Comparison of ENCODE assay signal across 6 cellular contexts in genomic region chr14:31231272-31231671, GRCh38. TPM values are rescaled to one million over a fixed set of nuclear protein-coding genes. Genes with fewer than 3 reads are reported as not detected.
DNase-seq lines count a peak whose midpoint lies in the region; ATAC-seq and TF ChIP-seq lines count a peak whose summit lies in the region.
"Not testable (repeated sequence)": the region's sequence is repeated elsewhere in the genome, so short reads cannot be mapped to it uniquely, and the experiment has no call there.

No MANE protein-coding gene starts in this region.

- not testable (repeated sequence) for H4K91ac ChIP-seq in trophoblast cell (ENCODE audit: low read depth, low read length)

- H3K4me1 ChIP-seq in colonic mucosa; trophoblast cell (ENCODE audit: control insufficient read depth in 1 of 2, insufficient read depth in 2 of 2, low read length in 2 of 2): not testable (repeated sequence)
- peaks cover 18% of the 10 kb centered on the region for H3K4me1 ChIP-seq in left ventricle myocardium inferior
- peaks cover 9 to 24% of the 10 kb centered on the region in 2 donors for H3K4me1 ChIP-seq in gastrocnemius medialis
- H3K4me1 ChIP-seq in transverse colon: peaks cover 0 to 34% (median 12%) of the 10 kb centered on the region in 4 donors

- H2BK5ac ChIP-seq in trophoblast cell (ENCODE audit: low read depth, low read length, poor library complexity): not testable (repeated sequence)

- not testable (repeated sequence) for H3K79me2 ChIP-seq in trophoblast cell (ENCODE audit: control insufficient read depth, insufficient read depth, low read length, poor library complexity)

- not testable (repeated sequence) for H3K9ac ChIP-seq in colonic mucosa (ENCODE audit: low read depth in 2 of 2, low read length in 2 of 2); trophoblast cell (ENCODE audit: low read length)

- not testable (repeated sequence) for ATAC-seq in gastrocnemius medialis

- not testable (repeated sequence) for H3K4me3 Mint-ChIP-seq in Calu3 (ENCODE audit: low read depth, unreplicated experiment)

- not testable (repeated sequence) for H3K27me3 ChIP-seq in colonic mucosa; left ventricle myocardium inferior (ENCODE audit: low read depth); trophoblast cell (ENCODE audit: insufficient read depth, low read length); gastrocnemius medialis; transverse colon

- not testable (repeated sequence) for H3K4me2 ChIP-seq in trophoblast cell (ENCODE audit: low read length)

- not testable (repeated sequence) for H2BK120ac ChIP-seq in trophoblast cell (ENCODE audit: insufficient read depth, low read length, poor library complexity)

- TF ChIP-seq EP300 in transverse colon (IDR thresholded peaks at IDR 0.05; ENCODE audit: low read depth): not testable (repeated sequence)

- H3K4ac ChIP-seq in trophoblast cell (ENCODE audit: low read depth, low read length): not testable (repeated sequence)

- not testable (repeated sequence) for H3K79me1 ChIP-seq in trophoblast cell (ENCODE audit: low read length)

- CTCF ChIA-PET in Calu3 (lab: Charles Lee): interaction anchor here (1.0 to 1.7 kb wide), 2 partner anchors 32 to 35 kb away, joined by 4 read pairs; no protein-coding TSS in a partner anchor

- not testable (repeated sequence) for H3K23ac ChIP-seq in trophoblast cell (ENCODE audit: low read length)

- H3K9me3 ChIP-seq in colonic mucosa; left ventricle myocardium inferior (replicated peaks); trophoblast cell (ENCODE audit: insufficient read depth, low read depth, low read length); gastrocnemius medialis; transverse colon: not testable (repeated sequence)

- not testable (repeated sequence) for H3K18ac ChIP-seq in trophoblast cell (ENCODE audit: low read length)

- not testable (repeated sequence) for H2AFZ ChIP-seq in trophoblast cell (ENCODE audit: insufficient read depth, low read length, poor library complexity)

- H3K4me1 Mint-ChIP-seq in Calu3 (ENCODE audit: low read depth, unreplicated experiment): peaks cover 17% of the 10 kb centered on the region

- H3K27ac ChIP-seq in colonic mucosa; trophoblast cell (ENCODE audit: low read depth, low read length): not testable (repeated sequence)
- peak overlapping the region; percentile 81 for H3K27ac ChIP-seq in left ventricle myocardium inferior (replicated peaks)
- peak overlapping the region; percentile 80 to 89 (median 84) for H3K27ac ChIP-seq in gastrocnemius medialis
- peak overlapping the region; percentile 59 to 73 (median 68) for H3K27ac ChIP-seq in transverse colon

- TF ChIP-seq POLR2A in gastrocnemius medialis (IDR thresholded peaks at IDR 0.05); transverse colon (IDR thresholded peaks at IDR 0.05): not testable (repeated sequence)

- peak overlapping the region; percentile 47 for H3K27ac Mint-ChIP-seq in Calu3 (ENCODE audit: unreplicated experiment)

- not testable (repeated sequence) for H3K4me3 ChIP-seq in colonic mucosa; left ventricle myocardium inferior; trophoblast cell (ENCODE audit: low read depth, low read length); gastrocnemius medialis; transverse colon

- in situ Hi-C loops in gastrocnemius medialis (cut with MboI; ENCODE audit: low sequenced_read_pairs in 4 of 4); transverse colon (cut with MboI; ENCODE audit: low pct_ligation_motif_present in 1 of 4, low pct_unique_long_range_greater_than_20kb in 1 of 4, low sequenced_read_pairs in 3 of 4): not testable (repeated sequence)

- not testable (repeated sequence) for BruUV-seq in Calu3 (replicated peaks; lab: Mats Ljungman, UMichigan)

- TF ChIP-seq CTCF in Calu3 (IDR thresholded peaks at IDR 0.05; ENCODE audit: unreplicated experiment); colonic mucosa (IDR thresholded peaks at IDR 0.05); left ventricle myocardium inferior (IDR thresholded peaks at IDR 0.05; ENCODE audit: borderline replicate concordance); gastrocnemius medialis (IDR thresholded peaks at IDR 0.05 in 4 of 5, conservative IDR thresholded peaks at IDR 0.05 in 1 of 5); transverse colon (IDR thresholded peaks at IDR 0.05): not testable (repeated sequence)

- peaks cover 11% of the 10 kb centered on the region for H3K36me3 Mint-ChIP-seq in Calu3 (ENCODE audit: insufficient read depth, unreplicated experiment)

- DNase-seq in Calu3, left ventricle myocardium inferior, gastrocnemius medialis, transverse colon: not testable (repeated sequence)
- DNase-seq in colonic mucosa (peak; percentile 13), trophoblast cell (peak; percentile 20 to 66)

- WGBS in trophoblast cell (ENCODE audit: extremely low coverage, insufficient coverage, insufficient read length): no CpG with 5 or more reads among the region's 2 CpGs
- WGBS in transverse colon (ENCODE audit: low coverage in 1 of 2), 2 donors: 88 to 100% methylated on average over 2 of the region's 2 CpGs

- not testable (repeated sequence) for H3K9me3 Mint-ChIP-seq in Calu3 (ENCODE audit: low read depth, unreplicated experiment)

- not testable (repeated sequence) for H3K14ac ChIP-seq in trophoblast cell (ENCODE audit: low read length)

- H3K27me3 Mint-ChIP-seq in Calu3 (ENCODE audit: unreplicated experiment): not testable (repeated sequence)

- H2BK12ac ChIP-seq in trophoblast cell (ENCODE audit: low read length): not testable (repeated sequence)

- not testable (repeated sequence) for H4K8ac ChIP-seq in trophoblast cell (ENCODE audit: low read depth, low read length)

- not testable (repeated sequence) for H4K12ac ChIP-seq in trophoblast cell (ENCODE audit: low read depth, low read length)

- H2AK5ac ChIP-seq in trophoblast cell (ENCODE audit: low read length): not testable (repeated sequence)

- intact Hi-C loops in Calu3 (cut with micrococcal nuclease; ENCODE audit: unreplicated experiment); colonic mucosa (cut with DNase I); left ventricle myocardium inferior (cut with micrococcal nuclease); gastrocnemius medialis (cut with DNase I; ENCODE audit: low total_unique reads); transverse colon (cut with DNase I; ENCODE audit: low total_unique reads): not testable (repeated sequence)

- H3K36me3 ChIP-seq in colonic mucosa; left ventricle myocardium inferior; trophoblast cell (ENCODE audit: control insufficient read depth in 1 of 2, insufficient read depth in 2 of 2, low read length in 2 of 2); gastrocnemius medialis; transverse colon: not testable (repeated sequence)

RNA-seq across cellular contexts. Expression of gene HECTD1, which starts 23.7 kb away (rescaled TPM):
- 98.6 and 105 TPM in 2 replicates for total RNA-seq in Calu3 (2022)
- total RNA-seq in colonic mucosa: 100 to 1,000 TPM; 113 to 148 TPM
- 137 TPM for total RNA-seq in left ventricle myocardium inferior
- 91.2 and 91.6 TPM in 2 replicates for polyA plus RNA-seq in trophoblast cell (2013)
- 100 to 1,000 TPM; 356 to 453 (median 420) TPM for total RNA-seq in gastrocnemius medialis
- 100 to 1,000 TPM; 111 to 237 (median 154) TPM for total RNA-seq in transverse colon
